9 cellular contexts compared by ENCODE assay signal in the genomic region with DNA sequence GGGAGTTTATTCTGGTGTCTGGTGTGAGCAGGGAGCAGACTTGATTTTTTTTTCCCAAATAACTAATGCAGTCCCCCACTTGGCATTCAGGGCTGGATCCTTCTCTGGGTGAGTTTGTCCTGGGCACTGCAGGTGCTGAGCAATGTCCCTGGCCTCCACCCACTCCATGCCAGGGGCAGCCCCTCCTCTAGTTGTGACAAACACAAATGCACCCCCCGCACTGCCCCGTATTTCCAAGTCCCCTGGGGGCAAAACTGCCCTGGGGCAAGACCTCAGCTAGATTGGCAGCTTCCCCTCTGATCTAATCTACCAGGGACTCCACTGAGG. TPM values are rescaled to one million over a fixed set of nuclear protein-coding genes. Genes with fewer than 3 reads are reported as not detected.
DNase-seq lines count a peak whose midpoint lies in the region; ATAC-seq and TF ChIP-seq lines count a peak whose summit lies in the region.
"Had no signal": no experiment of that assay in that cellular context is flagged by ENCODE, and none has a peak within 500 bp of the region (broad histone marks: within the 10 kb centered on the region; RNA-seq: fewer than 3 reads in every experiment).

No MANE protein-coding gene starts in this region.

- WGBS in mammary epithelial cell (ENCODE audit: low coverage, missing lambda C conversion rate) = no CpG with 5 or more reads among the region's 2 CpGs
- 38 to 50% (median 46%) methylated on average over 2 of the region's 2 CpGs for WGBS in psoas muscle, 3 donors

- H2AFZ ChIP-seq in mammary epithelial cell (ENCODE audit: low read depth, low read length) = no peak overlapping the region

- in situ Hi-C loops in mammary epithelial cell (cut with MboI; ENCODE audit: low sequenced_read_pairs in 2 of 2) = no loop called here

- no peak for TF ChIP-seq CTCF in GM06990 (IDR thresholded peaks at IDR 0.05; ENCODE audit: insufficient read depth, low read length, poor library complexity, severe bottlenecking)
- no peak for TF ChIP-seq CTCF in mammary epithelial cell (conservative IDR thresholded peaks at IDR 0.05 in 1 of 2, IDR thresholded peaks at IDR 0.05 in 1 of 2; ENCODE audit: extremely low read depth in 1 of 2, insufficient read depth in 1 of 2, low read depth in 1 of 2, low read length in 2 of 2)
- no peak for TF ChIP-seq CTCF in psoas muscle (IDR thresholded peaks at IDR 0.05)

- peaks cover 36% of the 10 kb centered on the region for H3K79me2 ChIP-seq in mammary epithelial cell (ENCODE audit: insufficient read depth, low read length)

- dilution Hi-C loops in mammary epithelial cell (cut with HindIII; ENCODE audit: low sequenced_read_pairs) = no loop called here

- H3K9me3 ChIP-seq in mammary epithelial cell (replicated peaks; ENCODE audit: insufficient read depth, low read length) = peaks cover 5% of the 10 kb centered on the region
- H3K9me3 ChIP-seq in psoas muscle = no peaks in the 10 kb centered on the region

- ATAC-seq in HG03439 (IDR thresholded peaks at IDR 0.05; ENCODE audit: unreplicated experiment) = peak; percentile 9
- no peak for ATAC-seq in psoas muscle
- no peak for ATAC-seq in GM18858 (IDR thresholded peaks at IDR 0.05; ENCODE audit: unreplicated experiment)
- no peak for ATAC-seq in HG03139 (IDR thresholded peaks at IDR 0.05; ENCODE audit: unreplicated experiment)

- peak overlapping the region; percentile 21 for H3K4me3 ChIP-seq in GM06990 (replicated peaks; ENCODE audit: low read depth, low read length)
- peak overlapping the region in 2 of 3 experiments; percentile 0 to 28 for H3K4me3 ChIP-seq in mammary epithelial cell (replicated peaks in 1 of 3; ENCODE audit: insufficient read depth in 1 of 3, low read depth in 2 of 3, low read length in 3 of 3)
- H3K4me3 ChIP-seq in psoas muscle = peak overlapping the region; percentile 18

- H3K4me1 ChIP-seq in mammary epithelial cell (ENCODE audit: insufficient read depth, low read length) (peaks cover 83% of the 10 kb centered on the region), psoas muscle (peaks cover 36% of the 10 kb centered on the region)

- BruUV-seq in mammary epithelial cell (replicated peaks; lab: Mats Ljungman, UMichigan) = TSS peak; percentile 42

- intact Hi-C loops in mammary epithelial cell (cut with micrococcal nuclease) (loop anchor here (1.0 to 10.0 kb wide), 3 partner anchors 28 to 695 kb away; partner anchors contain the start of genes MKNK2, SGTA and THOP1), psoas muscle (cut with DNase I) (no loop called here)

- H3K9ac ChIP-seq in mammary epithelial cell (ENCODE audit: insufficient read depth, low read length) = peak overlapping the region; percentile 80

- H3K27me3 ChIP-seq in GM06990 (replicated peaks; ENCODE audit: control insufficient read depth, insufficient read depth, low read length) = no peaks in the 10 kb centered on the region
- no peaks in the 10 kb centered on the region for H3K27me3 ChIP-seq in mammary epithelial cell (ENCODE audit: insufficient read depth, low read length)
- no peaks in the 10 kb centered on the region for H3K27me3 ChIP-seq in psoas muscle (ENCODE audit: insufficient read depth in 3 of 3, low read length in 2 of 3)

- H4K20me1 ChIP-seq in mammary epithelial cell (ENCODE audit: insufficient read depth, low read length) = no peaks in the 10 kb centered on the region

- H3K27ac ChIP-seq in mammary epithelial cell (ENCODE audit: insufficient read depth, low read depth, low read length) (peak overlapping the region; percentile 87), psoas muscle (peak overlapping the region; percentile 67)

- CTCF ChIA-PET in mammary epithelial cell (lab: Charles Lee; ENCODE audit: low non-redundant PET) = no interaction called here

- peak overlapping the region; percentile 74 for H3K4me2 ChIP-seq in mammary epithelial cell (ENCODE audit: insufficient read depth, low read depth, low read length)

- no peaks in the 10 kb centered on the region for H3K36me3 ChIP-seq in GM06990 (ENCODE audit: control insufficient read depth, insufficient read depth, low read length)
- H3K36me3 ChIP-seq in mammary epithelial cell (ENCODE audit: insufficient read depth, low read length) = peaks cover 4% of the 10 kb centered on the region
- peaks cover 0 to 4% of the 10 kb centered on the region in 2 donors for H3K36me3 ChIP-seq in psoas muscle (ENCODE audit: insufficient read depth in 1 of 2, low read depth in 1 of 2)

- DNase-seq in GM06990 (ENCODE audit: extremely low read depth, insufficient read length) (no peak), mammary epithelial cell (no peak), psoas muscle (no peak), NOMO-1 (lab: John Stamatoyannopoulos, UW; ENCODE audit: unreplicated experiment in 2 of 2) (no peak), superior temporal gyrus (ENCODE audit: extremely low spot score) (no peak)
- DNase-seq: NCI-H774 had no signal

RNA-seq across cellular contexts. Expression of gene MOB3A, which starts 6.4 kb away (rescaled TPM):
- total RNA-seq in mammary epithelial cell (10 to 100 TPM; 22.0 to 91.4 TPM), psoas muscle (10 to 100 TPM in 3 of 4 donors, 1 to 10 TPM in 1; 9.9 to 19.8 (median 17.2) TPM)
- polyA plus RNA-seq in mammary epithelial cell (84.2 TPM), psoas muscle (10 to 100 TPM in 2 of 3 donors, 1 to 10 TPM in 1; 8.3 to 13.5 (median 11.3) TPM)
- polyA minus RNA-seq in mammary epithelial cell = 147 TPM

RNA-seq across cellular contexts. Expression of gene IZUMO4, which starts 7.0 kb away (rescaled TPM):
- 10 to 100 TPM in 1 of 2 donors, 1 to 10 TPM in 1; 1.2 to 11.2 TPM for total RNA-seq in mammary epithelial cell
- 12.6 TPM for polyA plus RNA-seq in mammary epithelial cell
- polyA minus RNA-seq in mammary epithelial cell = 8.8 TPM
- total RNA-seq in psoas muscle = 1 to 10 TPM in 3 of 4 donors, under 1 TPM in 1; 0.89 to 2.8 (median 1.4) TPM
- 1 to 10 TPM in 2 of 3 donors, under 1 TPM in 1; 0.69 to 3.0 (median 2.0) TPM for polyA plus RNA-seq in psoas muscle

RNA-seq across cellular contexts. Expression of gene MKNK2, which starts 38.6 kb away (rescaled TPM):
- total RNA-seq in mammary epithelial cell = 100 to 1,000 TPM in 1 of 2 donors, 10 to 100 TPM in 1; 91.7 to 248 TPM
- 152 TPM for polyA plus RNA-seq in mammary epithelial cell
- polyA minus RNA-seq in mammary epithelial cell = 244 TPM
- 1,000 to 10,000 TPM in 2 of 4 donors, 100 to 1,000 TPM in 2; 793 to 2,795 (median 946) TPM for total RNA-seq in psoas muscle
- polyA plus RNA-seq in psoas muscle = 1,000 to 10,000 TPM in 2 of 3 donors, 100 to 1,000 TPM in 1; 888 to 1,268 (median 1,190) TPM
